14 cellular contexts compared by ENCODE assay signal in the genomic region with DNA sequence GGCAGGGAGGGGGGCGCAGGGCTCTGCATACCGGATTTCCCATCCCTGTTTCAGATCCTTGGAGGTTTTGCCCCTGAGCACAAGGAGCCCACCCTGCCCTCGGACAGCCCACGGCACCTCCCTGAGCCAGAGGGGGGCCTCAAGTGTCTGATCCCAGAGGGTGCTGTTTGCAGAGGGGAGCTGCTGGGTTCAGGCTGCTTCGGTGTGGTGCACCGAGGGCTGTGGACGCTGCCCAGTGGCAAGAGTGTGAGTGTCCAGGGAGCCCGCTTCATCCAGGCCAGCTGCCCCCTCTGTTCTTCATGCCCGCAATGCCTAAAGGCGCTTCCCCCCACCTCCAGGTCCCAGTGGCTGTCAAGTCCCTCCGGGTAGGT. TPM values are rescaled to one million over a fixed set of nuclear protein-coding genes. Genes with fewer than 3 reads are reported as not detected.
A peak's percentile ranks its signal among the peaks of the same experiment; 100 is the strongest.
DNase-seq lines count a peak whose midpoint lies in the region; ATAC-seq and TF ChIP-seq lines count a peak whose summit lies in the region.
"Had no signal": no experiment of that assay in that cellular context is flagged by ENCODE, and none has a peak within 500 bp of the region (broad histone marks: within the 10 kb centered on the region; RNA-seq: fewer than 3 reads in every experiment).

No MANE protein-coding gene starts in this region.

- no peak overlapping the region for H3K27ac Mint-ChIP-seq in central memory CD8-positive, alpha-beta T cell (ENCODE audit: low read depth)

- RAD21 ChIA-PET in HCT116 (lab: Charles Lee; ENCODE audit: low non-redundant PET in 1 of 2, low total read pairs in 2 of 2, uncharacterized antibody in 2 of 2, unreplicated experiment in 2 of 2), result no interaction called here

- intact Hi-C loops in HCT116 (cut with micrococcal nuclease), result no loop called here

- no peak overlapping the region for H3K27ac ChIP-seq in BLaER1 treated with 17β-estradiol and CSF1 and Interleukin-3, amounts not matched to agents 10 nM and 100 nM
- H3K27ac ChIP-seq in HCT116 (ENCODE audit: low read depth, low read length) (no peak overlapping the region), osteoblast (ENCODE audit: low read depth, low read length) (no peak overlapping the region)

- H3K4me3 Mint-ChIP-seq in central memory CD8-positive, alpha-beta T cell, result peak overlapping the region; percentile 81

- peaks cover 13 to 17% (median 14%) of the 10 kb centered on the region in 10 experiments for H3K4me1 ChIP-seq in BLaER1 treated with 17β-estradiol and CSF1 and Interleukin-3, amounts not matched to agents 10 nM and 100 nM
- H3K4me1 ChIP-seq in HCT116 (ENCODE audit: control insufficient read depth in 1 of 2, insufficient read depth in 2 of 2, low read length in 2 of 2) (peaks cover 8 to 26% of the 10 kb centered on the region in 2 experiments; a peak in 3 of 4 replicates), osteoblast (ENCODE audit: insufficient read depth, low read length) (peaks cover 3% of the 10 kb centered on the region)

- H3K9ac ChIP-seq in BLaER1 treated with 17β-estradiol and CSF1 and Interleukin-3, amounts not matched to agents 10 nM and 100 nM, result no peak overlapping the region; a peak in 1 of 22 replicates
- no peak overlapping the region for H3K9ac ChIP-seq in HCT116 (ENCODE audit: low read length)

- ATAC-seq in HCT116, result no peak
- no peak for ATAC-seq in central memory CD8-positive, alpha-beta T cell (replicated peaks; ENCODE audit: extremely low read depth, poor library complexity, severe bottlenecking)
- ATAC-seq in GM18870 (IDR thresholded peaks at IDR 0.05; ENCODE audit: unreplicated experiment), result no peak
- no peak for ATAC-seq in GM21381 (IDR thresholded peaks at IDR 0.05; ENCODE audit: unreplicated experiment)
- ATAC-seq: K562 had no signal

- H3K79me2 ChIP-seq in HCT116 (ENCODE audit: insufficient read depth, low read length), result peaks cover 8% of the 10 kb centered on the region; the same call in 1 of the 2 replicates
- H3K79me2 ChIP-seq in osteoblast (ENCODE audit: insufficient read depth, low read length), result no peaks in the 10 kb centered on the region

- peaks cover under 1% of the 10 kb centered on the region for H3K36me3 Mint-ChIP-seq in central memory CD8-positive, alpha-beta T cell (ENCODE audit: insufficient read depth)

- peaks cover 0 to 61% (median 14%) of the 10 kb centered on the region in 11 experiments; a peak in 11 of 22 replicates for H4K20me1 ChIP-seq in BLaER1 treated with 17β-estradiol and CSF1 and Interleukin-3, amounts not matched to agents 10 nM and 100 nM
- no peaks in the 10 kb centered on the region for H4K20me1 ChIP-seq in HCT116 (ENCODE audit: insufficient read depth)
- H4K20me1 ChIP-seq in osteoblast (ENCODE audit: insufficient read depth, low read length), result no peaks in the 10 kb centered on the region

- no peaks in the 10 kb centered on the region for H3K9me2 ChIP-seq in HCT116 (ENCODE audit: insufficient read depth)

- CTCF ChIA-PET in HCT116 (lab: Charles Lee), result no interaction called here

- peak overlapping the region; percentile 86 to 97 (median 95) for H3K4me2 ChIP-seq in BLaER1 treated with 17β-estradiol and CSF1 and Interleukin-3, amounts not matched to agents 10 nM and 100 nM
- H3K4me2 ChIP-seq in HCT116 (ENCODE audit: low read length) (no peak overlapping the region), osteoblast (ENCODE audit: insufficient read depth, low read length) (peak overlapping the region; percentile 71)

- H3K27me3 Mint-ChIP-seq in central memory CD8-positive, alpha-beta T cell, result peaks cover 31% of the 10 kb centered on the region

- no peak for TF ChIP-seq POLR2A in HCT116 (IDR thresholded peaks at IDR 0.05; ENCODE audit: borderline replicate concordance, extremely low read depth, insufficient read depth, insufficient read length)

- H3K27me3 ChIP-seq in BLaER1 treated with 17β-estradiol and CSF1 and Interleukin-3, amounts not matched to agents 10 nM and 100 nM, result peaks cover 58 to 65% (median 61%) of the 10 kb centered on the region in 11 experiments
- no peaks in the 10 kb centered on the region for H3K27me3 ChIP-seq in HCT116 (ENCODE audit: insufficient read depth, low read length)
- peaks cover 48% of the 10 kb centered on the region for H3K27me3 ChIP-seq in osteoblast (ENCODE audit: insufficient read depth, low read length)

- H2AFZ ChIP-seq in HCT116 (ENCODE audit: low read depth, low read length, poor library complexity, severe bottlenecking), result no peak overlapping the region
- H2AFZ ChIP-seq in osteoblast (ENCODE audit: low read length), result no peak overlapping the region

- DNase-seq in HCT116 (ENCODE audit: low read depth, low spot score) (no peak), osteoblast (ENCODE audit: insufficient read length, low spot score, missing footprints) (peak; percentile 69), NK-92 (lab: John Stamatoyannopoulos, UW; ENCODE audit: unreplicated experiment) (no peak)
- no peak for DNase-seq in central memory CD8-positive, alpha-beta T cell (ENCODE audit: low spot score in 2 of 2)
- no peak for DNase-seq in stimulated activated naive CD4-positive, alpha-beta T cell treated with Interleukin-2 at 50 U/mL for 16 hours (lab: John Stamatoyannopoulos, UW)

- peaks cover 12 to 23% (median 18%) of the 10 kb centered on the region in 11 experiments for H3K9me3 ChIP-seq in BLaER1 treated with 17β-estradiol and CSF1 and Interleukin-3, amounts not matched to agents 10 nM and 100 nM (replicated peaks in 1 of 11)
- H3K9me3 ChIP-seq in HCT116 (ENCODE audit: control insufficient read depth in 1 of 2, insufficient read depth in 1 of 2, low read depth in 1 of 2, low read length in 2 of 2) (0 out of 4 replicates have a peak, but pooled peaks cover 0 to 7% of the 10 kb centered on the region in 2 experiments), osteoblast (ENCODE audit: low read depth, low read length) (peaks cover 5% of the 10 kb centered on the region)

- H3K4me1 Mint-ChIP-seq in central memory CD8-positive, alpha-beta T cell, result peaks cover 14% of the 10 kb centered on the region

- POLR2A ChIA-PET in HCT116 (lab: Charles Lee), result interaction anchor here (1.4 kb wide), 1 partner anchor 52 kb away, joined by 4 read pairs; the partner anchor contains the start of gene TMEM102

- H3K36me3 ChIP-seq in BLaER1 treated with 17β-estradiol and CSF1 and Interleukin-3, amounts not matched to agents 10 nM and 100 nM, result peaks cover 0 to 25% (median 12%) of the 10 kb centered on the region in 11 experiments; a peak in 14 of 22 replicates
- H3K36me3 ChIP-seq in HCT116 (ENCODE audit: control insufficient read depth in 1 of 2, insufficient read depth in 2 of 2, low read length in 2 of 2) (peaks cover 0 to 9% of the 10 kb centered on the region in 2 experiments; a peak in 2 of 4 replicates), osteoblast (ENCODE audit: insufficient read depth, low read length) (no peaks in the 10 kb centered on the region)

- peak overlapping the region in 4 of 10 experiments; percentile 43 to 58 (median 50); a peak in 5 of 20 replicates for H3K4me3 ChIP-seq in BLaER1 treated with 17β-estradiol and CSF1 and Interleukin-3, amounts not matched to agents 10 nM and 100 nM
- H3K4me3 ChIP-seq in HCT116 (replicated peaks in 1 of 2; ENCODE audit: low read depth in 1 of 2, low read length in 2 of 2) (no peak overlapping the region), osteoblast (ENCODE audit: insufficient read depth, low read length) (peak overlapping the region; percentile 50)
- H3K4me3 ChIP-seq: K562 had no signal

- no peak for TF ChIP-seq RAD21 in HCT116 (IDR thresholded peaks at IDR 0.05; ENCODE audit: low read depth)

- no peak for TF ChIP-seq CTCF in HCT116 (IDR thresholded peaks at IDR 0.05 in 2 of 3, conservative IDR thresholded peaks at IDR 0.05 in 1 of 3; ENCODE audit: borderline replicate concordance in 1 of 3, insufficient read depth in 1 of 3, low read depth in 2 of 3, low read length in 2 of 3)
- TF ChIP-seq CTCF in osteoblast (IDR thresholded peaks at IDR 0.05; ENCODE audit: extremely low read depth, low read depth, low read length), result no peak

- H3K9me3 Mint-ChIP-seq in central memory CD8-positive, alpha-beta T cell, result no peaks in the 10 kb centered on the region

- no TSS peak for BruUV-seq in HCT116 (replicated peaks; lab: Mats Ljungman, UMichigan)

TF ChIP-seq in HCT116, 20 proteins besides CTCF, POLR2A, EP300 and RAD21:
- TF ChIP-seq POLR2AphosphoS5 (IDR thresholded peaks at IDR 0.05; ENCODE audit: low read depth, low read length) (0 out of 2 replicates have a peak, but pooled peaks have one; percentile 8), SIN3A (IDR thresholded peaks at IDR 0.05; ENCODE audit: low read depth) (no peak), FOSL1 (IDR thresholded peaks at IDR 0.05; ENCODE audit: low read depth) (no peak), EZH2 (IDR thresholded peaks at IDR 0.05) (no peak), CEBPB (IDR thresholded peaks at IDR 0.05; ENCODE audit: low read depth) (no peak), ZNF274 (IDR thresholded peaks at IDR 0.05; ENCODE audit: low read depth, low read length) (no peak), TCF7L2 (IDR thresholded peaks at IDR 0.05; ENCODE audit: borderline replicate concordance, extremely low read depth, insufficient read depth, insufficient read length) (no peak)

RNA-seq across cellular contexts. Expression of gene TNK1, which starts 2.5 kb away (rescaled TPM):
- 16.8 TPM for total RNA-seq in HCT116 (2021; ENCODE audit: unreplicated experiment)
- polyA plus RNA-seq in HCT116 (2012), result 12.5 and 14.4 TPM in 2 replicates
- total RNA-seq in osteoblast, result 0.36 TPM in 1 of 2 replicates, not detected in the other

RNA-seq across cellular contexts. Expression of gene PLSCR3, which starts 11.0 kb away (rescaled TPM):
- total RNA-seq in HCT116 (2021; ENCODE audit: unreplicated experiment) (43.8 TPM), osteoblast (19.4 and 27.9 TPM in 2 replicates)
- polyA plus RNA-seq in HCT116 (2012), result 34.9 and 41.7 TPM in 2 replicates

RNA-seq across cellular contexts. Expression of gene TMEM256, which starts 20.5 kb away (rescaled TPM):
- 110 TPM for total RNA-seq in HCT116 (2021; ENCODE audit: unreplicated experiment)
- 152 and 197 TPM in 2 replicates for polyA plus RNA-seq in HCT116 (2012)
- total RNA-seq in osteoblast, result 59.4 and 84.6 TPM in 2 replicates

RNA-seq across cellular contexts. Expression of gene NLGN2, which starts 24.3 kb away (rescaled TPM):
- total RNA-seq in HCT116 (2021; ENCODE audit: unreplicated experiment) (60.5 TPM), osteoblast (5.3 and 5.8 TPM in 2 replicates)
- polyA plus RNA-seq in HCT116 (2012), result 45.2 and 50.6 TPM in 2 replicates

RNA-seq across cellular contexts. Expression of gene TMEM95, which starts 28.4 kb away (rescaled TPM):
- not detected for total RNA-seq in HCT116 (2021; ENCODE audit: unreplicated experiment)
- not detected in 2 replicates for polyA plus RNA-seq in HCT116 (2012)
- total RNA-seq in osteoblast, result not detected in 2 replicates
- total RNA-seq: activated B cell treated with CpG ODN at 0.5 μM for 24 hours, endothelial cell of umbilical vein, K562, kidney epithelial cell, renal cortical epithelial cell had no signal
- polyA plus RNA-seq: adipose tissue, endothelial cell of umbilical vein, K562 had no signal

Comparison
In these comparisons a context has a peak if more than half of its experiments do, and no peak if none do; other contexts are left out.
1. RNA of gene TNK1, which starts 2.5 kb away (total RNA-seq): 16.8 TPM in HCT116 (single experiment); 0.36 TPM in osteoblast; every median in the first group is over 10 times any median in the second.